Comparison of ENCODE assay signal across 19 cellular contexts in genomic region chr5:107704686-107705389, GRCh38. TPM values are rescaled to one million over a fixed set of nuclear protein-coding genes. Genes with fewer than 3 reads are reported as not detected.
DNase-seq lines count a peak whose midpoint lies in the region; ATAC-seq and TF ChIP-seq lines count a peak whose summit lies in the region.
"Had no signal": no experiment of that assay in that cellular context is flagged by ENCODE, and none has a peak within 500 bp of the region (broad histone marks: within the 10 kb centered on the region; RNA-seq: fewer than 3 reads in every experiment).

No MANE protein-coding gene starts in this region.

- H3K27ac ChIP-seq in ACC112 (ENCODE audit: low read depth, low read length), result peak overlapping the region; percentile 13; the same call in 1 of the 2 replicates
- H3K27ac ChIP-seq: body of pancreas, left ventricle myocardium inferior, neutrophil had no signal

- intact Hi-C loops in activated CD4-positive, alpha-beta T cell treated with anti-CD3 and anti-CD28 coated beads, Interleukin-2, amount 10 ng/mL, durations not matched to agents 24 days and 14 days (cut with micrococcal nuclease), result no loop called here

- no peaks in the 10 kb centered on the region for H3K36me3 ChIP-seq in ACC112 (ENCODE audit: insufficient read depth, low read length)
- H3K36me3 ChIP-seq: left ventricle myocardium inferior, neutrophil had no signal

- DNase-seq in NCI-H146 treated with DMSO at 0.1 percent for 48 hours (lab: John Stamatoyannopoulos, UW; ENCODE audit: unreplicated experiment) (peak; percentile 66), chondrocyte (ENCODE audit: low spot score) (no peak), mesothelial cell of epicardium (ENCODE audit: low spot score in 2 of 2, unreplicated experiment in 2 of 2) (no peak)
- no peak for DNase-seq in activated CD4-positive, alpha-beta T cell treated with anti-CD3 and anti-CD28 coated beads, Interleukin-2, amount 10 ng/mL, durations not matched to agents 24 days and 14 days
- DNase-seq in activated CD4-positive, alpha-beta T cell treated with anti-CD3 and anti-CD28 coated beads, Interleukin-2, amount 50 U/mL, for 4 hours, result no peak
- DNase-seq: ACHN; activated CD8-positive, alpha-beta T cell treated with anti-CD3 and anti-CD28 coated beads for 36 hours; body of pancreas; hippocampal formation; left ventricle myocardium inferior; NCI-H1105 treated with DMSO at 0.1 percent for 48 hours; NCI-H774; SHP77; T1000 had no signal

- H3K4me1 Mint-ChIP-seq in chondrocyte (ENCODE audit: low read depth) (peaks cover 19% of the 10 kb centered on the region), mesothelial cell of epicardium (peaks cover 2% of the 10 kb centered on the region)
- H3K4me1 Mint-ChIP-seq in activated CD4-positive, alpha-beta T cell treated with anti-CD3 and anti-CD28 coated beads, Interleukin-2, amount 10 ng/mL, durations not matched to agents 24 days and 14 days, result no peaks in the 10 kb centered on the region

- H3K79me2 ChIP-seq in ACC112 (ENCODE audit: control insufficient read depth, insufficient read depth, low read length, unreplicated experiment), result no peaks in the 10 kb centered on the region

- ATAC-seq in GM19397 (IDR thresholded peaks at IDR 0.05; ENCODE audit: unreplicated experiment), result no peak
- ATAC-seq in GM19395 (IDR thresholded peaks at IDR 0.05; ENCODE audit: unreplicated experiment), result no peak
- ATAC-seq: activated CD8-positive, alpha-beta T cell treated with anti-CD3 and anti-CD28 coated beads for 36 hours; body of pancreas had no signal

- H3K4me3 Mint-ChIP-seq in chondrocyte (ENCODE audit: unreplicated experiment), result peak overlapping the region; percentile 70
- peak overlapping the region; percentile 48 for H3K4me3 Mint-ChIP-seq in mesothelial cell of epicardium
- H3K4me3 Mint-ChIP-seq in activated CD4-positive, alpha-beta T cell treated with anti-CD3 and anti-CD28 coated beads, Interleukin-2, amount 10 ng/mL, durations not matched to agents 24 days and 14 days, result no peak overlapping the region
- H3K4me3 Mint-ChIP-seq: activated CD8-positive, alpha-beta T cell treated with anti-CD3 and anti-CD28 coated beads for 36 hours had no signal

- H3K27me3 Mint-ChIP-seq in chondrocyte (ENCODE audit: low read depth) (no peaks in the 10 kb centered on the region), mesothelial cell of epicardium (ENCODE audit: low read depth) (no peaks in the 10 kb centered on the region)
- no peaks in the 10 kb centered on the region for H3K27me3 Mint-ChIP-seq in activated CD4-positive, alpha-beta T cell treated with anti-CD3 and anti-CD28 coated beads, Interleukin-2, amount 10 ng/mL, durations not matched to agents 24 days and 14 days

- H3K27me3 ChIP-seq in ACC112 (ENCODE audit: insufficient read depth, low read length), result no peaks in the 10 kb centered on the region
- H3K27me3 ChIP-seq: body of pancreas, neutrophil had no signal

- TF ChIP-seq CTCF in chondrocyte (IDR thresholded peaks at IDR 0.05) (no peak), mesothelial cell of epicardium (IDR thresholded peaks at IDR 0.05; ENCODE audit: unreplicated experiment) (no peak)

- peak overlapping the region; percentile 95 for H2AFZ ChIP-seq in ACC112 (ENCODE audit: low read length, unreplicated experiment)

- H3K9me3 Mint-ChIP-seq in chondrocyte (ENCODE audit: low read depth) (peaks cover 12% of the 10 kb centered on the region), mesothelial cell of epicardium (peaks cover 33% of the 10 kb centered on the region)
- peaks cover 3% of the 10 kb centered on the region for H3K9me3 Mint-ChIP-seq in activated CD4-positive, alpha-beta T cell treated with anti-CD3 and anti-CD28 coated beads, Interleukin-2, amount 10 ng/mL, durations not matched to agents 24 days and 14 days
- H3K9me3 Mint-ChIP-seq: activated CD8-positive, alpha-beta T cell treated with anti-CD3 and anti-CD28 coated beads for 36 hours had no signal

- H3K4me1 ChIP-seq in ACC112 (ENCODE audit: control insufficient read depth, insufficient read depth, low read length, unreplicated experiment), result peaks cover 8% of the 10 kb centered on the region
- H3K4me1 ChIP-seq: body of pancreas, left ventricle myocardium inferior had no signal

- peak overlapping the region; percentile 52 for H3K27ac Mint-ChIP-seq in chondrocyte (ENCODE audit: unreplicated experiment)
- H3K27ac Mint-ChIP-seq in mesothelial cell of epicardium, result peak overlapping the region; percentile 59
- H3K27ac Mint-ChIP-seq in activated CD4-positive, alpha-beta T cell treated with anti-CD3 and anti-CD28 coated beads, Interleukin-2, amount 10 ng/mL, durations not matched to agents 24 days and 14 days, result no peak overlapping the region
- H3K27ac Mint-ChIP-seq: activated CD8-positive, alpha-beta T cell treated with anti-CD3 and anti-CD28 coated beads for 36 hours; activated T-helper 2 cell treated with anti-CD3 and anti-CD28 coated beads, Interferon-gamma antibody, Interleukin-2, Interleukin-4, amounts not matched to agents 10 μg/mL and 5 μg/mL and 100 μg/mL, durations not matched to agents 14 hours and 24 hours and 36 hours had no signal

- H3K36me3 Mint-ChIP-seq in chondrocyte (ENCODE audit: low read depth) (peaks cover 2% of the 10 kb centered on the region), mesothelial cell of epicardium (peaks cover 3% of the 10 kb centered on the region)
- no peaks in the 10 kb centered on the region for H3K36me3 Mint-ChIP-seq in activated CD4-positive, alpha-beta T cell treated with anti-CD3 and anti-CD28 coated beads, Interleukin-2, amount 10 ng/mL, durations not matched to agents 24 days and 14 days (ENCODE audit: low read depth)

- H3K4me3 ChIP-seq in ACC112 (ENCODE audit: low read depth, low read length), result peak overlapping the region; percentile 61
- H3K4me3 ChIP-seq: body of pancreas, left ventricle myocardium inferior had no signal

RNA-seq across cellular contexts. Expression of gene EFNA5, which starts 34.1 kb away (rescaled TPM):
- total RNA-seq in chondrocyte, result 34.8 to 38.9 TPM (median 37.5 TPM) in 3 replicates
- 54.0 to 58.0 TPM (median 57.5 TPM) in 3 replicates for total RNA-seq in mesothelial cell of epicardium
- not detected in 2 replicates for total RNA-seq in activated CD4-positive, alpha-beta T cell treated with anti-CD3 and anti-CD28 coated beads, Interleukin-2, amount 10 ng/mL, durations not matched to agents 24 days and 14 days
- total RNA-seq: activated CD8-positive, alpha-beta T cell treated with anti-CD3 and anti-CD28 coated beads for 36 hours; activated T-helper 2 cell treated with anti-CD3 and anti-CD28 coated beads, Interferon-gamma antibody, Interleukin-2, Interleukin-4, amounts not matched to agents 10 μg/mL and 5 μg/mL and 100 μg/mL, durations not matched to agents 14 hours and 24 hours and 36 hours had no signal

Comparison
In these comparisons a context has a peak if more than half of its experiments do, and no peak if none do; other contexts are left out.
1. RNA of gene EFNA5, which starts 34.1 kb away (total RNA-seq): 54.0 to 58.0 TPM in mesothelial cell of epicardium and 34.8 to 38.9 TPM in chondrocyte; not detected in activated CD4-positive, alpha-beta T cell treated with anti-CD3 and anti-CD28 coated beads, Interleukin-2, amount 10 ng/mL, durations not matched to agents 24 days and 14 days; every median in the first group is over 10 times any median in the second.